Comparison of ENCODE assay signal across 9 cellular contexts in genomic region chr19:10430505-10431253, GRCh38. TPM values are rescaled to one million over a fixed set of nuclear protein-coding genes. Genes with fewer than 3 reads are reported as not detected.
DNase-seq lines count a peak whose midpoint lies in the region; ATAC-seq, FAIRE-seq and TF ChIP-seq lines count a peak whose summit lies in the region.
"Had no signal": no experiment of that assay in that cellular context is flagged by ENCODE, and none has a peak within 500 bp of the region (broad histone marks: within the 10 kb centered on the region; RNA-seq: fewer than 3 reads in every experiment).

No MANE protein-coding gene starts in this region.

- peaks cover 17% of the 10 kb centered on the region for H3K27me3 Mint-ChIP-seq in activated CD4-positive, alpha-beta memory T cell treated with anti-CD3 and anti-CD28 coated beads, Interleukin-2, amount 10 ng/mL, durations not matched to agents 7 days and 5 days

- H3K27ac ChIP-seq in hepatocyte (no peak overlapping the region), small intestine (ENCODE audit: low read depth in 1 of 2, low read length in 1 of 2) (peak overlapping the region; percentile 44 to 74)

- peak overlapping the region; percentile 90 for H2AFZ ChIP-seq in hepatocyte

- in situ Hi-C loops in ACHN (cut with HindIII; ENCODE audit: low pct_ligation_motif_present, low pct_unique_long_range_greater_than_20kb, low sequenced_read_pairs): no loop called here

- H3K36me3 ChIP-seq in hepatocyte (replicated peaks; ENCODE audit: insufficient read depth, low read depth) (no peaks in the 10 kb centered on the region), small intestine (ENCODE audit: control insufficient read depth in 2 of 2, insufficient read depth in 2 of 2, low read length in 2 of 2) (no peaks in the 10 kb centered on the region)

- peaks cover 40% of the 10 kb centered on the region for H3K36me3 Mint-ChIP-seq in activated CD4-positive, alpha-beta memory T cell treated with anti-CD3 and anti-CD28 coated beads, Interleukin-2, amount 10 ng/mL, durations not matched to agents 7 days and 5 days (ENCODE audit: low read depth)

- peaks cover 77% of the 10 kb centered on the region for H3K4me1 Mint-ChIP-seq in activated CD4-positive, alpha-beta memory T cell treated with anti-CD3 and anti-CD28 coated beads, Interleukin-2, amount 10 ng/mL, durations not matched to agents 7 days and 5 days

- no peak for TF ChIP-seq CTCF in hepatocyte (IDR thresholded peaks at IDR 0.05; ENCODE audit: poor library complexity)

- 22% methylated on average over 24 of the region's 75 CpGs for WGBS in hepatocyte (ENCODE audit: low lambda C conversion rate, missing lambda C conversion rate)
- WGBS in small intestine, 3 donors: 2 to 4% (median 3%) methylated on average over 44 to 75 of the region's 75 CpGs

- H3K4me1 ChIP-seq in hepatocyte (ENCODE audit: insufficient read depth) (peaks cover 7% of the 10 kb centered on the region), small intestine (ENCODE audit: control insufficient read depth in 2 of 2, insufficient read depth in 1 of 2, low read depth in 1 of 2, low read length in 1 of 2) (no peaks in the 10 kb centered on the region)

- ATAC-seq in HG03565 (IDR thresholded peaks at IDR 0.05; ENCODE audit: unreplicated experiment): no peak
- ATAC-seq in HG03139 (IDR thresholded peaks at IDR 0.05; ENCODE audit: unreplicated experiment): no peak

- FAIRE-seq in GM19239 (lab: Jason Lieb, UNC) (peak; percentile 49), small intestine (lab: Jason Lieb, UNC) (no peak)
- FAIRE-seq: endometrium had no signal

- H3K9me3 Mint-ChIP-seq in activated CD4-positive, alpha-beta memory T cell treated with anti-CD3 and anti-CD28 coated beads, Interleukin-2, amount 10 ng/mL, durations not matched to agents 7 days and 5 days: no peaks in the 10 kb centered on the region

- no peaks in the 10 kb centered on the region for H3K79me2 ChIP-seq in hepatocyte

- H3K4me3 Mint-ChIP-seq in activated CD4-positive, alpha-beta memory T cell treated with anti-CD3 and anti-CD28 coated beads, Interleukin-2, amount 10 ng/mL, durations not matched to agents 7 days and 5 days: peak overlapping the region; percentile 67

- CTCF ChIA-PET in activated CD4-positive, alpha-beta memory T cell treated with anti-CD3 and anti-CD28 coated beads, Interleukin-2, amount 10 ng/mL, durations not matched to agents 7 days and 5 days (lab: Charles Lee): interaction anchor here (1.9 to 22.3 kb wide), 2 partner anchors 10 to 22 kb away, joined by 8 to 707 read pairs; partner anchors contain the start of genes CDC37 and PDE4A

- H3K27ac Mint-ChIP-seq in activated CD4-positive, alpha-beta memory T cell treated with anti-CD3 and anti-CD28 coated beads, Interleukin-2, amount 10 ng/mL, durations not matched to agents 7 days and 5 days: peak overlapping the region; percentile 73

- H3K9me2 ChIP-seq in hepatocyte (replicated peaks; ENCODE audit: insufficient read depth): no peaks in the 10 kb centered on the region

- no peaks in the 10 kb centered on the region for H3K9me3 ChIP-seq in hepatocyte (ENCODE audit: low read depth)
- H3K9me3 ChIP-seq in small intestine (ENCODE audit: control insufficient read depth, low read depth): no peaks in the 10 kb centered on the region

- H4K20me1 ChIP-seq in hepatocyte (ENCODE audit: insufficient read depth, poor library complexity, severe bottlenecking): no peaks in the 10 kb centered on the region

- DNase-seq in ACHN (peak; percentile 65), GM19239 (ENCODE audit: insufficient read length, low spot score) (no peak), hepatocyte (ENCODE audit: low spot score) (peak; percentile 74), small intestine (no peak), KG1 (lab: John Stamatoyannopoulos, UW) (no peak)
- no peak for DNase-seq in activated CD4-positive, alpha-beta memory T cell treated with anti-CD3 and anti-CD28 coated beads, Interleukin-2, amount 10 ng/mL, durations not matched to agents 7 days and 5 days

- H3K4me3 ChIP-seq in hepatocyte (peak overlapping the region; percentile 42), small intestine (ENCODE audit: low read depth in 1 of 2, low read length in 2 of 2) (peak overlapping the region; percentile 12 to 55)

- H3K27me3 ChIP-seq in hepatocyte: peaks cover 52% of the 10 kb centered on the region
- no peaks in the 10 kb centered on the region for H3K27me3 ChIP-seq in small intestine (ENCODE audit: control insufficient read depth in 2 of 2, insufficient read depth in 2 of 2, low read length in 2 of 2)

- POLR2A ChIA-PET in activated CD4-positive, alpha-beta memory T cell treated with anti-CD3 and anti-CD28 coated beads, Interleukin-2, amount 10 ng/mL, durations not matched to agents 7 days and 5 days (lab: Charles Lee): interaction anchor here (0.6 to 27.4 kb wide), 4 partner anchors 21 to 227 kb away, joined by 3 to 780 read pairs (median 4); partner anchors contain the start of genes CDC37, ICAM1 and PDE4A

- peak overlapping the region; percentile 90 for H3K4me2 ChIP-seq in hepatocyte

RNA-seq across cellular contexts. Expression of gene PDE4A, which starts 10.3 kb away (rescaled TPM):
- 10 to 100 TPM; 56.2 to 58.1 TPM for total RNA-seq in activated CD4-positive, alpha-beta memory T cell treated with anti-CD3 and anti-CD28 coated beads, Interleukin-2, amount 10 ng/mL, durations not matched to agents 7 days and 5 days
- 1.3 and 2.8 TPM in 2 replicates for total RNA-seq in hepatocyte
- polyA plus RNA-seq in hepatocyte (4.3 and 5.8 TPM in 2 replicates), small intestine (1 to 10 TPM in 2 of 3 donors, under 1 TPM in 1; 0.67 to 3.5 (median 2.4) TPM)

RNA-seq across cellular contexts. Expression of gene CDC37, which starts 27.3 kb away (rescaled TPM):
- total RNA-seq in activated CD4-positive, alpha-beta memory T cell treated with anti-CD3 and anti-CD28 coated beads, Interleukin-2, amount 10 ng/mL, durations not matched to agents 7 days and 5 days: 100 to 1,000 TPM; 239 to 244 TPM
- total RNA-seq in hepatocyte: 124 and 144 TPM in 2 replicates
- polyA plus RNA-seq in hepatocyte: 196 and 224 TPM in 2 replicates
- polyA plus RNA-seq in small intestine: 100 to 1,000 TPM; 128 to 202 (median 146) TPM

RNA-seq across cellular contexts. Expression of gene TYK2, which starts 50.3 kb away (rescaled TPM):
- 100 to 1,000 TPM; 226 to 243 TPM for total RNA-seq in activated CD4-positive, alpha-beta memory T cell treated with anti-CD3 and anti-CD28 coated beads, Interleukin-2, amount 10 ng/mL, durations not matched to agents 7 days and 5 days
- total RNA-seq in hepatocyte: 52.4 and 63.6 TPM in 2 replicates
- 94.3 and 108 TPM in 2 replicates for polyA plus RNA-seq in hepatocyte
- 100 to 1,000 TPM in 2 of 3 donors, 10 to 100 TPM in 1; 81.8 to 162 (median 146) TPM for polyA plus RNA-seq in small intestine

Comparison
In these comparisons a context has a peak if more than half of its experiments do, and no peak if none do; other contexts are left out.
1. DNase-seq: peak in ACHN (single experiment) and hepatocyte (single experiment); none in GM19239 (single experiment), activated CD4-positive, alpha-beta memory T cell treated with anti-CD3 and anti-CD28 coated beads, Interleukin-2, amount 10 ng/mL, durations not matched to agents 7 days and 5 days (single experiment), small intestine (single experiment) and KG1 (single experiment).
2. RNA of gene PDE4A, which starts 10.3 kb away (total RNA-seq): 56.2 to 58.1 TPM in activated CD4-positive, alpha-beta memory T cell treated with anti-CD3 and anti-CD28 coated beads, Interleukin-2, amount 10 ng/mL, durations not matched to agents 7 days and 5 days; 1.3 to 2.8 TPM in hepatocyte; every median in the first group is over 10 times any median in the second.